Comparison of ENCODE assay signal across 16 cellular contexts in the genomic region with DNA sequence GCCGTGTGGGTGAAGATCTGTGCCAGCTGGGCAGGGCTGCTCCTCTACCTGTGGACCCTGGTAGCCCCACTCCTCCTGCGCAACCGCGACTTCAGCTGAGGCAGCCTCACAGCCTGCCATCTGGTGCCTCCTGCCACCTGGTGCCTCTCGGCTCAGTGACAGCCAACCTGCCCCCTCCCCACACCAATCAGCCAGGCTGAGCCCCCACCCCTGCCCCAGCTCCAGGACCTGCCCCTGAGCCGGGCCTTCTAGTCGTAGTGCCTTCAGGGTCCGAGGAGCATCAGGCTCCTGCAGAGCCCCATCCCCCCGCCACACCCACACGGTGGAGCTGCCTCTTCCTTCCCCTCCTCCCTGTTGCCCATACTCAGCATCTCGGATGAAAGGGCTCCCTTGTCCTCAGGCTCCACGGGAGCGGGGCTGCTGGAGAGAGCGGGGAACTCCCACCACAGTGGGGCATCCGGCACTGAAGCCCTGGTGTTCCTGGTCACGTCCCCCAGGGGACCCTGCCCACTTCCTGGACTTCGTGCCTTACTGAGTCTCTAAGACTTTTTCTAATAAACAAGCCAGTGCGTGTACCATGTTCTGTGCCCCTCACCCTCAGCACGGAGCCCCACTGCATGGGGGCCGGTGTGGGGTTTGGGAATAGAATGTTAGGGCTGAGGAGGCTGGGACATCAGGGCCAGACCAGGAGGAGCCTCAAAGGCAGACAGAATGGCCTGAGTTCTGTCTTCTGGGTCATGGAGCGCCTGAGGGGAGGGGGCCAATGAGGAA. TPM values are rescaled to one million over a fixed set of nuclear protein-coding genes. Genes with fewer than 3 reads are reported as not detected.
DNase-seq lines count a peak whose midpoint lies in the region; ATAC-seq and TF ChIP-seq lines count a peak whose summit lies in the region.
"Had no signal": no experiment of that assay in that cellular context is flagged by ENCODE, and none has a peak within 500 bp of the region (broad histone marks: within the 10 kb centered on the region; RNA-seq: fewer than 3 reads in every experiment).

No MANE protein-coding gene starts in this region.

- ATAC-seq in natural killer cell treated with Interleukin-12 subunit alpha and Interleukin-12 subunit beta and Interleukin-15 and Interleukin-18, amount 100 ng/mL, for 72 hours: peak; percentile 17 to 22
- ATAC-seq in natural killer cell (no peak), naive B cell (ENCODE audit: low read depth in 2 of 2) (peak in 1 of 2 donors; percentile 44), GM19463 (IDR thresholded peaks at IDR 0.05; ENCODE audit: unreplicated experiment) (no peak)
- ATAC-seq: A549, GM12878 had no signal

- no peaks in the 10 kb centered on the region for H3K36me3 ChIP-seq in breast epithelium
- H3K36me3 ChIP-seq: thyroid gland had no signal

- H3K27me3 ChIP-seq in breast epithelium: no peaks in the 10 kb centered on the region
- H3K27me3 ChIP-seq: thyroid gland had no signal

- intact Hi-C loops in natural killer cell (cut with micrococcal nuclease): no loop called here
- intact Hi-C loops in breast epithelium (cut with DNase I; ENCODE audit: low total_unique reads): no loop called here
- intact Hi-C loops in cardiac septum (cut with DNase I): no loop called here

- H3K4me3 Mint-ChIP-seq in natural killer cell treated with Interleukin-12 subunit alpha and Interleukin-12 subunit beta and Interleukin-15 and Interleukin-18, amount 100 ng/mL, for 72 hours: no peak overlapping the region
- H3K4me3 Mint-ChIP-seq in natural killer cell (no peak overlapping the region), naive B cell (peak overlapping the region in 5 of 8 donors; percentile 15 to 83 (median 54))

- H3K4me1 Mint-ChIP-seq in natural killer cell treated with Interleukin-12 subunit alpha and Interleukin-12 subunit beta and Interleukin-15 and Interleukin-18, amount 100 ng/mL, for 72 hours (ENCODE audit: low read depth in 2 of 2): no peaks in the 10 kb centered on the region
- H3K4me1 Mint-ChIP-seq in natural killer cell (no peaks in the 10 kb centered on the region), naive B cell (peaks cover 16 to 20% (median 19%) of the 10 kb centered on the region in 3 donors)

- TF ChIP-seq POLR2A in breast epithelium (IDR thresholded peaks at IDR 0.05): no peak

- no peaks in the 10 kb centered on the region for H3K4me1 ChIP-seq in breast epithelium
- H3K4me1 ChIP-seq: A549, thyroid gland had no signal

- no peaks in the 10 kb centered on the region for H3K9me3 Mint-ChIP-seq in natural killer cell treated with Interleukin-12 subunit alpha and Interleukin-12 subunit beta and Interleukin-15 and Interleukin-18, amount 100 ng/mL, for 72 hours
- H3K9me3 Mint-ChIP-seq in natural killer cell (no peaks in the 10 kb centered on the region), naive B cell (no peaks in the 10 kb centered on the region)
- H3K9me3 Mint-ChIP-seq: activated naive CD4-positive, alpha-beta T cell treated with anti-CD3 and anti-CD28 coated beads, Interleukin-2, amount 50 U/mL, for 72 hours had no signal

- no peak overlapping the region for H3K4me3 ChIP-seq in breast epithelium
- H3K4me3 ChIP-seq: A549, GM12878, thyroid gland had no signal

- no peak for DNase-seq in natural killer cell treated with Interleukin-12 subunit alpha and Interleukin-12 subunit beta and Interleukin-15 and Interleukin-18, amount 100 ng/mL, for 72 hours (ENCODE audit: low spot score)
- DNase-seq in natural killer cell (no peak), breast epithelium (ENCODE audit: low spot score in 2 of 2) (peak in 1 of 2 donors; percentile 21), naive B cell (no peak), cardiac septum (ENCODE audit: low spot score) (no peak)
- no peak for DNase-seq in activated CD4-positive, CD25-positive, alpha-beta regulatory T cell treated with anti-CD3 and anti-CD28 coated beads, Interleukin-2, amount 50 U/mL, for 72 hours
- DNase-seq in effector CD8-positive, alpha-beta T cell (lab: John Stamatoyannopoulos, UW): no peak
- DNase-seq: MV-4-11; NCI-H82; stimulated activated CD4-positive, alpha-beta T cell treated with anti-CD3 and anti-CD28 coated beads, Interleukin-2, amount 100 ng/mL, for 48 hours; T-helper 1 cell; thyroid gland had no signal

- no peaks in the 10 kb centered on the region for H3K27me3 Mint-ChIP-seq in natural killer cell treated with Interleukin-12 subunit alpha and Interleukin-12 subunit beta and Interleukin-15 and Interleukin-18, amount 100 ng/mL, for 72 hours
- H3K27me3 Mint-ChIP-seq in natural killer cell (ENCODE audit: low read depth in 2 of 2) (no peaks in the 10 kb centered on the region), naive B cell (no peaks in the 10 kb centered on the region)

- H3K9me3 ChIP-seq in breast epithelium: no peaks in the 10 kb centered on the region
- H3K9me3 ChIP-seq: A549, thyroid gland had no signal

- H3K27ac Mint-ChIP-seq in natural killer cell treated with Interleukin-12 subunit alpha and Interleukin-12 subunit beta and Interleukin-15 and Interleukin-18, amount 100 ng/mL, for 72 hours: no peak overlapping the region
- H3K27ac Mint-ChIP-seq in natural killer cell: no peak overlapping the region
- H3K27ac Mint-ChIP-seq in naive B cell: peak overlapping the region in 2 of 6 donors; percentile 65 to 69
- H3K27ac Mint-ChIP-seq: activated naive CD4-positive, alpha-beta T cell treated with anti-CD3 and anti-CD28 coated beads, Interleukin-2, amount 50 U/mL, for 72 hours had no signal

- no peaks in the 10 kb centered on the region for H3K36me3 Mint-ChIP-seq in natural killer cell treated with Interleukin-12 subunit alpha and Interleukin-12 subunit beta and Interleukin-15 and Interleukin-18, amount 100 ng/mL, for 72 hours
- H3K36me3 Mint-ChIP-seq in natural killer cell (no peaks in the 10 kb centered on the region), naive B cell (no peaks in the 10 kb centered on the region)
- H3K36me3 Mint-ChIP-seq: activated naive CD4-positive, alpha-beta T cell treated with anti-CD3 and anti-CD28 coated beads, Interleukin-2, amount 50 U/mL, for 72 hours had no signal

- peak overlapping the region; percentile 66 to 85 for H3K27ac ChIP-seq in breast epithelium
- H3K27ac ChIP-seq: A549, thyroid gland had no signal

- no peak for TF ChIP-seq CTCF in natural killer cell (IDR thresholded peaks at IDR 0.05)
- no peak for TF ChIP-seq CTCF in breast epithelium (IDR thresholded peaks at IDR 0.05)

RNA-seq across cellular contexts. Expression of a gene that starts 21.3 kb away (rescaled TPM):
- total RNA-seq in natural killer cell treated with Interleukin-12 subunit alpha and Interleukin-12 subunit beta and Interleukin-15 and Interleukin-18, amount 100 ng/mL, for 72 hours: under 1 TPM; 0.19 to 0.56 TPM
- total RNA-seq in natural killer cell (1 to 10 TPM in 1 of 3 donors, under 1 TPM in 2; 0.25 to 1.1 (median 0.40) TPM), breast epithelium (10 to 100 TPM; 10.4 to 50.6 (median 30.5) TPM), cardiac septum (2.8 TPM)
- polyA plus RNA-seq in naive B cell (ENCODE audit: low read depth in 6 of 6): 1 to 10 TPM in 1 of 6 donors, under 1 TPM in 4, not detected in 1; 0.54 to 1.6 (median 0.77) TPM

Comparison
In these comparisons a context has a peak if more than half of its experiments do, and no peak if none do; other contexts are left out.
1. ATAC-seq: peak in natural killer cell treated with Interleukin-12 subunit alpha and Interleukin-12 subunit beta and Interleukin-15 and Interleukin-18, amount 100 ng/mL, for 72 hours (2 of 2); none in natural killer cell (0 of 3) and GM19463 (single experiment).
2. H3K4me3 Mint-ChIP-seq: peak in naive B cell (5 of 8); none in natural killer cell treated with Interleukin-12 subunit alpha and Interleukin-12 subunit beta and Interleukin-15 and Interleukin-18, amount 100 ng/mL, for 72 hours (single experiment) and natural killer cell (single experiment).